2 cellular contexts compared by ENCODE assay signal in the genomic region with DNA sequence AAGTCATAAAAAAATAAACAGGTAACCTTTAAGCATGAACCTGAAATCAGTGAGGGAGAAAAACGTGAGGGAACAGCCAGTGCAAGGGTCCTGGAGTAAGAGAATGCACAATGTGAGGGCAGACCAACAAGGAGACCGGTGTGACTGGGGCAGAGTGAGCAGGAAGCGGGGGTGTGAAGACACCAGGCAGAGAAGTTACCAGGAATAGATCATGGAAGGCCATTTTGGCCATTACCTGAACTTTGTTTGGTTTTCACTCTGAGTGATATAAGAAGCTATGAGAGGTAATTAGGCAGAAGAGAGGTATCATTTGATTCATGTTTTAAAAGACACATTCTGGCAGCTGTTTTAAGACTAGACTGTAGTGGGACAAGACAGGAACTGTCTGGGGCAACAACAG.
TF ChIP-seq lines count a peak whose summit lies in the region.

No MANE protein-coding gene starts in this region.

TF ChIP-seq in GM12878, 131 proteins besides CTCF, POLR2A, EP300 and RAD21 (continued from another document and continues in another):
- TF ChIP-seq, protein P1, sequence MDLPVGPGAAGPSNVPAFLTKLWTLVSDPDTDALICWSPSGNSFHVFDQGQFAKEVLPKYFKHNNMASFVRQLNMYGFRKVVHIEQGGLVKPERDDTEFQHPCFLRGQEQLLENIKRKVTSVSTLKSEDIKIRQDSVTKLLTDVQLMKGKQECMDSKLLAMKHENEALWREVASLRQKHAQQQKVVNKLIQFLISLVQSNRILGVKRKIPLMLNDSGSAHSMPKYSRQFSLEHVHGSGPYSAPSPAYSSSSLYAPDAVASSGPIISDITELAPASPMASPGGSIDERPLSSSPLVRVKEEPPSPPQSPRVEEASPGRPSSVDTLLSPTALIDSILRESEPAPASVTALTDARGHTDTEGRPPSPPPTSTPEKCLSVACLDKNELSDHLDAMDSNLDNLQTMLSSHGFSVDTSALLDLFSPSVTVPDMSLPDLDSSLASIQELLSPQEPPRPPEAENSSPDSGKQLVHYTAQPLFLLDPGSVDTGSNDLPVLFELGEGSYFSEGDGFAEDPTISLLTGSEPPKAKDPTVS (IDR thresholded peaks at IDR 0.05; ENCODE audit: low read depth, low read length), result no peak
- no peak for TF ChIP-seq POU2F2 (IDR thresholded peaks at IDR 0.05; ENCODE audit: borderline replicate concordance, low read depth, low read length)
- TF ChIP-seq RELA (IDR thresholded peaks at IDR 0.05; ENCODE audit: borderline replicate concordance, partially characterized antibody), result no peak
- TF ChIP-seq TARDBP (IDR thresholded peaks at IDR 0.05; ENCODE audit: borderline replicate concordance), result no peak
- TF ChIP-seq PAX5 (IDR thresholded peaks at IDR 0.05; ENCODE audit: borderline replicate concordance, low read depth, low read length), result no peak
- TF ChIP-seq, protein P2, sequence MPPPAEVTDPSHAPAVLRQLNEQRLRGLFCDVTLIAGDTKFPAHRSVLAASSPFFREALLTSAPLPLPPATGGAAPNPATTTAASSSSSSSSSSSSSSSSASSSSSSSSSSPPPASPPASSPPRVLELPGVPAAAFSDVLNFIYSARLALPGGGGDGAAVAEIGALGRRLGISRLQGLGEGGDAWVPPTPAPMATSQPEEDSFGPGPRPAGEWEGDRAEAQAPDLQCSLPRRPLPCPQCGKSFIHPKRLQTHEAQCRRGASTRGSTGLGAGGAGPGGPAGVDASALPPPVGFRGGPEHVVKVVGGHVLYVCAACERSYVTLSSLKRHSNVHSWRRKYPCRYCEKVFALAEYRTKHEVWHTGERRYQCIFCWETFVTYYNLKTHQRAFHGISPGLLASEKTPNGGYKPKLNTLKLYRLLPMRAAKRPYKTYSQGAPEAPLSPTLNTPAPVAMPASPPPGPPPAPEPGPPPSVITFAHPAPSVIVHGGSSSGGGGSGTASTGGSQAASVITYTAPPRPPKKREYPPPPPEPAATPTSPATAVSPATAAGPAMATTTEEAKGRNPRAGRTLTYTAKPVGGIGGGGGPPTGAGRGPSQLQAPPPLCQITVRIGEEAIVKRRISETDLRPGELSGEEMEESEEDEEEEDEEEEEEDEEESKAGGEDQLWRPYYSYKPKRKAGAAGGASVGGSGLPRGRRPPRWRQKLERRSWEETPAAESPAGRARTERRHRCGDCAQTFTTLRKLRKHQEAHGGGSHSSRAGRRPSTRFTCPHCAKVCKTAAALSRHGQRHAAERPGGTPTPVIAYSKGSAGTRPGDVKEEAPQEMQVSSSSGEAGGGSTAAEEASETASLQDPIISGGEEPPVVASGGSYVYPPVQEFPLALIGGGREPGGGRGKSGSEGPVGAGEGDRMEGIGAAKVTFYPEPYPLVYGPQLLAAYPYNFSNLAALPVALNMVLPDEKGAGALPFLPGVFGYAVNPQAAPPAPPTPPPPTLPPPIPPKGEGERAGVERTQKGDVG (CRISPR knock-in tag; IDR thresholded peaks at IDR 0.05), result no peak
- TF ChIP-seq CHD2 (IDR thresholded peaks at IDR 0.05; ENCODE audit: borderline replicate concordance, low read depth, low read length), result no peak
- TF ChIP-seq PAX8 (IDR thresholded peaks at IDR 0.05), result no peak
- TF ChIP-seq RCOR1 (conservative IDR thresholded peaks at IDR 0.05; ENCODE audit: low read depth, low read length), result no peak
- no peak for TF ChIP-seq JUND (IDR thresholded peaks at IDR 0.05; ENCODE audit: low read depth, low read length)
- TF ChIP-seq ATF7 (IDR thresholded peaks at IDR 0.05; ENCODE audit: low read depth), result peak; percentile 39; the same call in 1 of the 2 replicates
- TF ChIP-seq NBN (IDR thresholded peaks at IDR 0.05), result peak; percentile 37; the same call in 1 of the 2 replicates
- TF ChIP-seq EGR1 (IDR thresholded peaks at IDR 0.05; ENCODE audit: borderline replicate concordance in 1 of 2, low read depth in 2 of 2, low read length in 2 of 2), result peak in 1 of 2 experiments; percentile 49; a peak in 1 of 3 replicates
- no peak for TF ChIP-seq CHD1 (IDR thresholded peaks at IDR 0.05; ENCODE audit: low read depth, low read length)
- TF ChIP-seq SUPT20H (IDR thresholded peaks at IDR 0.05; ENCODE audit: borderline replicate concordance, control insufficient read depth, low read depth, low read length), result no peak
- TF ChIP-seq KDM1A (IDR thresholded peaks at IDR 0.05; ENCODE audit: borderline replicate concordance), result no peak
- no peak for TF ChIP-seq CBX3 (IDR thresholded peaks at IDR 0.05; ENCODE audit: borderline replicate concordance, low read depth)
- TF ChIP-seq, protein P3, sequence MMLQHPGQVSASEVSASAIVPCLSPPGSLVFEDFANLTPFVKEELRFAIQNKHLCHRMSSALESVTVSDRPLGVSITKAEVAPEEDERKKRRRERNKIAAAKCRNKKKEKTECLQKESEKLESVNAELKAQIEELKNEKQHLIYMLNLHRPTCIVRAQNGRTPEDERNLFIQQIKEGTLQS (IDR thresholded peaks at IDR 0.05; ENCODE audit: borderline replicate concordance, extremely low read depth, low read depth, low read length), result no peak
- TF ChIP-seq NR2C1 (IDR thresholded peaks at IDR 0.05), result no peak
- peak in 1 of 2 experiments; percentile 47; a peak in 1 of 4 replicates for TF ChIP-seq BHLHE40 (IDR thresholded peaks at IDR 0.05; ENCODE audit: borderline replicate concordance in 1 of 2, low read depth in 2 of 2, low read length in 1 of 2)
- TF ChIP-seq DPF2 (IDR thresholded peaks at IDR 0.05), result peak; percentile 38; the same call in 1 of the 2 replicates
- TF ChIP-seq, protein P4, sequence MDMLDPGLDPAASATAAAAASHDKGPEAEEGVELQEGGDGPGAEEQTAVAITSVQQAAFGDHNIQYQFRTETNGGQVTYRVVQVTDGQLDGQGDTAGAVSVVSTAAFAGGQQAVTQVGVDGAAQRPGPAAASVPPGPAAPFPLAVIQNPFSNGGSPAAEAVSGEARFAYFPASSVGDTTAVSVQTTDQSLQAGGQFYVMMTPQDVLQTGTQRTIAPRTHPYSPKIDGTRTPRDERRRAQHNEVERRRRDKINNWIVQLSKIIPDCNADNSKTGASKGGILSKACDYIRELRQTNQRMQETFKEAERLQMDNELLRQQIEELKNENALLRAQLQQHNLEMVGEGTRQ (IDR thresholded peaks at IDR 0.05; ENCODE audit: borderline replicate concordance, low read depth, low read length), result no peak
- TF ChIP-seq NR2F1 (conservative IDR thresholded peaks at IDR 0.05), result 0 out of 2 replicates have a peak, but pooled peaks have one; percentile 12
- peak; percentile 52 to 55; a peak in 2 of 4 replicates for TF ChIP-seq IKZF2 (IDR thresholded peaks at IDR 0.05)
- no peak for TF ChIP-seq RBBP5 (conservative IDR thresholded peaks at IDR 0.05)

TF ChIP-seq in liver, 16 proteins besides CTCF, POLR2A, EP300 and RAD21:
- TF ChIP-seq, protein P5, sequence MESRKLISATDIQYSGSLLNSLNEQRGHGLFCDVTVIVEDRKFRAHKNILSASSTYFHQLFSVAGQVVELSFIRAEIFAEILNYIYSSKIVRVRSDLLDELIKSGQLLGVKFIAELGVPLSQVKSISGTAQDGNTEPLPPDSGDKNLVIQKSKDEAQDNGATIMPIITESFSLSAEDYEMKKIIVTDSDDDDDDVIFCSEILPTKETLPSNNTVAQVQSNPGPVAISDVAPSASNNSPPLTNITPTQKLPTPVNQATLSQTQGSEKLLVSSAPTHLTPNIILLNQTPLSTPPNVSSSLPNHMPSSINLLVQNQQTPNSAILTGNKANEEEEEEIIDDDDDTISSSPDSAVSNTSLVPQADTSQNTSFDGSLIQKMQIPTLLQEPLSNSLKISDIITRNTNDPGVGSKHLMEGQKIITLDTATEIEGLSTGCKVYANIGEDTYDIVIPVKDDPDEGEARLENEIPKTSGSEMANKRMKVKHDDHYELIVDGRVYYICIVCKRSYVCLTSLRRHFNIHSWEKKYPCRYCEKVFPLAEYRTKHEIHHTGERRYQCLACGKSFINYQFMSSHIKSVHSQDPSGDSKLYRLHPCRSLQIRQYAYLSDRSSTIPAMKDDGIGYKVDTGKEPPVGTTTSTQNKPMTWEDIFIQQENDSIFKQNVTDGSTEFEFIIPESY (IDR thresholded peaks at IDR 0.05), result no peak
- no peak for TF ChIP-seq TAF1 (conservative IDR thresholded peaks at IDR 0.05)
- TF ChIP-seq HNF4A (conservative IDR thresholded peaks at IDR 0.05), result no peak
- TF ChIP-seq NR2F2 (IDR thresholded peaks at IDR 0.05), result no peak
- TF ChIP-seq SP1 (IDR thresholded peaks at IDR 0.05), result no peak
- peak; percentile 23 for TF ChIP-seq YY1 (IDR thresholded peaks at IDR 0.05)
- TF ChIP-seq, protein P6, sequence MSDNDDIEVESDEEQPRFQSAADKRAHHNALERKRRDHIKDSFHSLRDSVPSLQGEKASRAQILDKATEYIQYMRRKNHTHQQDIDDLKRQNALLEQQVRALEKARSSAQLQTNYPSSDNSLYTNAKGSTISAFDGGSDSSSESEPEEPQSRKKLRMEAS (IDR thresholded peaks at IDR 0.05), result peak; percentile 6
- no peak for TF ChIP-seq JUND (IDR thresholded peaks at IDR 0.05)
- TF ChIP-seq EGR1 (IDR thresholded peaks at IDR 0.05; ENCODE audit: low read depth in 2 of 2), result no peak
- TF ChIP-seq, protein P3 (IDR thresholded peaks at IDR 0.05), result no peak
- TF ChIP-seq GABPA (IDR thresholded peaks at IDR 0.05 in 1 of 2, conservative IDR thresholded peaks at IDR 0.05 in 1 of 2), result no peak
